In the genomic region with DNA sequence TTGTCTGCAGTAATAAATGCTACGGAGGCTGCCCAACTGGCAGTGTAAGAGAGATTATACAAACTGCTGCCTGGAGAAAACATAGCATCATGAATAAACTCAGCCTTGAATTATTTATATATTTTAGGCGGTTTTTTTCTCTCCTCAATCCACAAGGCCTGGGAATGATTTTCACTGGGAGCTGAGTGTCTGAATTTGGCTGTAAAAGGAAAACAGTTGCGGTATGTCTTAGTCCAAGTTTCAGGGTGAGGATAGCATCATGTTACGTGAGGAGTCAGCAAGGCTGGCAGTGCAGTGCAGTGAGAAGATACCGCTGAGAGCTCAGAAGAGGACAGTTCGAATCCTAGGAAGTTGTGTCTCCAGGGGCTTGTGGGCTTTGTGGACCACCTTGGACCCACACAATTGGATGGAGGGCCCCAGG, we compare ENCODE assay signal across 14 cellular contexts.
DNase-seq lines count a peak whose midpoint lies in the region; ATAC-seq and TF ChIP-seq lines count a peak whose summit lies in the region.
"Had no signal": no experiment of that assay in that cellular context is flagged by ENCODE, and none has a peak within 500 bp of the region (broad histone marks: within the 10 kb centered on the region; RNA-seq: fewer than 3 reads in every experiment).

No MANE protein-coding gene starts in this region.

- H3K9me3 ChIP-seq in RWPE2 (ENCODE audit: severe bottlenecking) (no peaks in the 10 kb centered on the region), stomach (no peaks in the 10 kb centered on the region)
- H3K9me3 ChIP-seq: upper lobe of right lung had no signal

- H3K27ac ChIP-seq in RWPE2 (ENCODE audit: poor library complexity, severe bottlenecking) (peak overlapping the region; percentile 92), stomach (no peak overlapping the region)
- H3K27ac ChIP-seq: C4-2B, upper lobe of right lung had no signal

- H3K36me3 Mint-ChIP-seq in osteocyte (ENCODE audit: unreplicated experiment) = no peaks in the 10 kb centered on the region

- peak; percentile 99 for DNase-seq in AG10803 (ENCODE audit: low read depth)
- DNase-seq in RWPE2 (ENCODE audit: low spot score) = no peak
- DNase-seq in fibroblast of pulmonary artery (ENCODE audit: low read depth) = peak; percentile 70
- no peak for DNase-seq in osteocyte (ENCODE audit: extremely low spot score, unreplicated experiment)
- no peak for DNase-seq in T1000 (lab: John Stamatoyannopoulos, UW)
- DNase-seq in stomach = no peak
- no peak for DNase-seq in DMS53 treated with DMSO at 0.1 percent for 48 hours (lab: John Stamatoyannopoulos, UW; ENCODE audit: unreplicated experiment)
- DNase-seq: dermis blood vessel endothelial cell, hypothalamus, NCI-H1694 treated with DMSO at 0.1 percent for 48 hours, upper lobe of right lung had no signal

- WGBS in stomach, 5 donors = 60 to 82% (median 75%) methylated on average over 6 of the region's 6 CpGs

- TF ChIP-seq CTCF in AG10803 (conservative IDR thresholded peaks at IDR 0.05; ENCODE audit: low read length) = no peak
- TF ChIP-seq CTCF in RWPE2 (IDR thresholded peaks at IDR 0.05; ENCODE audit: poor library complexity, severe bottlenecking) = no peak
- TF ChIP-seq CTCF in fibroblast of pulmonary artery (IDR thresholded peaks at IDR 0.05; ENCODE audit: low read length, missing control alignments) = no peak
- TF ChIP-seq CTCF in osteocyte (IDR thresholded peaks at IDR 0.05) = no peak
- TF ChIP-seq CTCF in stomach (IDR thresholded peaks at IDR 0.05) = no peak

- peak overlapping the region; percentile 49 for H3K4me3 Mint-ChIP-seq in osteocyte (ENCODE audit: unreplicated experiment)
- H3K4me3 Mint-ChIP-seq: T-helper 1 cell treated with Interleukin-12 subunit alpha and Interleukin-12 subunit beta and Interleukin-4 antibody, amounts not matched to agents 30 μg/mL and 1 μg/mL, for 36 hours had no signal

- peaks cover 27% of the 10 kb centered on the region for H3K4me1 ChIP-seq in RWPE2 (ENCODE audit: insufficient read depth, poor library complexity, severe bottlenecking)
- H3K4me1 ChIP-seq in stomach = no peaks in the 10 kb centered on the region
- H3K4me1 ChIP-seq: upper lobe of right lung had no signal

- no peaks in the 10 kb centered on the region for H3K9me3 Mint-ChIP-seq in osteocyte (ENCODE audit: unreplicated experiment)
- H3K9me3 Mint-ChIP-seq: T-helper 1 cell treated with Interleukin-12 subunit alpha and Interleukin-12 subunit beta and Interleukin-4 antibody, amounts not matched to agents 30 μg/mL and 1 μg/mL, for 36 hours had no signal

- H3K36me3 ChIP-seq in RWPE2 (ENCODE audit: low read depth) = no peaks in the 10 kb centered on the region
- no peaks in the 10 kb centered on the region for H3K36me3 ChIP-seq in stomach
- H3K36me3 ChIP-seq: upper lobe of right lung had no signal

- intact Hi-C loops in stomach (cut with DNase I; ENCODE audit: low total_unique reads) = no loop called here

- TF ChIP-seq EP300 in stomach (IDR thresholded peaks at IDR 0.05) = no peak

- H3K27me3 Mint-ChIP-seq in osteocyte (ENCODE audit: unreplicated experiment) = no peaks in the 10 kb centered on the region

- TF ChIP-seq POLR2A in stomach (IDR thresholded peaks at IDR 0.05) = no peak

- ATAC-seq in RWPE2 (ENCODE audit: low read depth) (no peak), HG03442 (IDR thresholded peaks at IDR 0.05; ENCODE audit: unreplicated experiment) (no peak)
- ATAC-seq: upper lobe of right lung had no signal

- H3K27me3 ChIP-seq in RWPE2 (ENCODE audit: insufficient read depth, poor library complexity, severe bottlenecking) (no peaks in the 10 kb centered on the region), stomach (no peaks in the 10 kb centered on the region)
- H3K27me3 ChIP-seq: upper lobe of right lung had no signal

- peaks cover 91% of the 10 kb centered on the region for H3K4me1 Mint-ChIP-seq in osteocyte (ENCODE audit: unreplicated experiment)

- H3K27ac Mint-ChIP-seq in osteocyte (ENCODE audit: unreplicated experiment) = peak overlapping the region; percentile 99
- H3K27ac Mint-ChIP-seq: T-helper 1 cell treated with Interleukin-12 subunit alpha and Interleukin-12 subunit beta and Interleukin-4 antibody, amounts not matched to agents 30 μg/mL and 1 μg/mL, for 36 hours had no signal

- no peak overlapping the region for H3K4me3 ChIP-seq in AG10803 (ENCODE audit: low read length)
- no peak overlapping the region for H3K4me3 ChIP-seq in RWPE2 (ENCODE audit: severe bottlenecking)
- no peak overlapping the region for H3K4me3 ChIP-seq in fibroblast of pulmonary artery (replicated peaks; ENCODE audit: low read depth, low read length)
- H3K4me3 ChIP-seq in stomach = no peak overlapping the region
- H3K4me3 ChIP-seq: upper lobe of right lung had no signal

Comparison
In these comparisons a context has a peak if more than half of its experiments do, and no peak if none do; other contexts are left out.
1. DNase-seq: peak in AG10803 (single experiment) and fibroblast of pulmonary artery (single experiment); none in RWPE2 (single experiment), osteocyte (single experiment), T1000 (single experiment), stomach (single experiment) and DMS53 treated with DMSO at 0.1 percent for 48 hours (single experiment).